Comparison of ENCODE assay signal across 16 cellular contexts in the genomic region with DNA sequence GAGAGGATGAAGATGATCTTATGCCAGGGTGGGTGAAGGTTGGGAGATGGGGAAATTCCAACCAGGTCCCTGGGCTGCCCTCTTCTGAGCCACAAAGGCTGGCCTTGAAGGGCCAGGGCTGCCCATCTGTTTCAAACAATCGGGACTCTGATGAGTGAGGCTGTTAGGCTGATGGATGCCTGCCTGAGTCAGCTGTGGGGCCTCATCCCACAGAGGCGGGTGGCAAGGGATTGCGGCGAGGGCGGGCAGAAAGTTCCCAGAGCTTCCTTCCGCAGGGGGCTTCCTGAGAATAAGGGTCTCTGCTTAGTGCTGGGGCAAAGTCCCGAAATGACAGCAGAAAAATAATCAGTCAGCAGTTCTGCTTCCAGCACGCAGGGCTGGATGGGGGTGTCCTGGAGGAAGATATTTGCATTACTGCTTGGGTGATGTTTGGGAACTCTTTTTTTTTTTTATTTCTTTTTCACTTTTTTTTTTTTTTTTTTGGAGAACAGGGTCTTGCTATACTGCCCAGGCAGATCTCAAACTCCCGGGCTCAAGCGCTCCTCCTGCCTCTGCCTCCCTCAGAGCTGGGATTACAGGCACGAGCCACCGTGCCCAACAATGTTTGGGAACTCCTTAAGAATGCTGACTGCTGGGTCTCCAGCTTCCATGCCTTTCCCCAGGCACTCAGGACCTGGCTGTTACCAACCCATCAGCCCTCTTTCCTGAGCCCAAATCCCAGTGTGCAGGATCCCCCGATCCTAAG. TPM values are rescaled to one million over a fixed set of nuclear protein-coding genes. Genes with fewer than 3 reads are reported as not detected.
A peak's percentile ranks its signal among the peaks of the same experiment; 100 is the strongest.
DNase-seq lines count a peak whose midpoint lies in the region; ATAC-seq lines count a peak whose summit lies in the region.
"Had no signal": no experiment of that assay in that cellular context is flagged by ENCODE, and none has a peak within 500 bp of the region (broad histone marks: within the 10 kb centered on the region; RNA-seq: fewer than 3 reads in every experiment).

No MANE protein-coding gene starts in this region.

- no peak for ATAC-seq in GM21447 (IDR thresholded peaks at IDR 0.05; ENCODE audit: unreplicated experiment)
- ATAC-seq: activated T-helper 17 cell treated with anti-CD3 and anti-CD28 coated beads, Interleukin-2, amount 50 U/mL, for 72 hours; Panc1 had no signal

- DNase-seq in C1 segment of cervical spinal cord (lab: John Stamatoyannopoulos, UW) (peak in 11 of 14 donors; percentile 19 to 68 (median 52)), anterior cingulate cortex (lab: John Stamatoyannopoulos, UW) (peak in 33 of 58 donors; percentile 10 to 79 (median 44)), globus pallidus (ENCODE audit: low spot score) (peak; percentile 85), trophoblast cell (no peak), NCI-H510A treated with DMSO at 0.1 percent for 48 hours (lab: John Stamatoyannopoulos, UW) (no peak), DMS153 (lab: John Stamatoyannopoulos, UW) (no peak), NCI-H1048 (lab: John Stamatoyannopoulos, UW) (no peak)
- DNase-seq: activated CD4-positive, alpha-beta T cell treated with anti-CD3 and anti-CD28 coated beads, Interleukin-2, amount 50 U/mL, for 4 hours; colonic mucosa; foreskin fibroblast; HCEC 1CT; NCI-H446; stimulated activated CD8-positive, alpha-beta memory T cell treated with anti-CD3 and anti-CD28 coated beads, Interleukin-4, amount 100 ng/mL, for 48 hours had no signal

- H3K79me2 ChIP-seq in trophoblast cell (ENCODE audit: control insufficient read depth, insufficient read depth, low read length, poor library complexity) = peaks cover 35% of the 10 kb centered on the region

- H4K8ac ChIP-seq in trophoblast cell (ENCODE audit: low read depth, low read length) = no peak overlapping the region

- no peak overlapping the region for H2AK5ac ChIP-seq in trophoblast cell (ENCODE audit: low read length)

- no CpG with 5 or more reads among the region's 13 CpGs for WGBS in trophoblast cell (ENCODE audit: extremely low coverage, insufficient coverage, insufficient read length)

- H3K4me1 ChIP-seq in trophoblast cell (ENCODE audit: control insufficient read depth in 1 of 2, insufficient read depth in 2 of 2, low read length in 2 of 2) = peaks cover 26 to 29% of the 10 kb centered on the region in 2 experiments

- peaks cover 2% of the 10 kb centered on the region for H3K9me3 ChIP-seq in trophoblast cell (ENCODE audit: insufficient read depth, low read depth, low read length)
- H3K9me3 ChIP-seq: colonic mucosa had no signal

- H2BK12ac ChIP-seq in trophoblast cell (ENCODE audit: low read length) = no peak overlapping the region

- no peak overlapping the region for H3K14ac ChIP-seq in trophoblast cell (ENCODE audit: low read length)

- H2AFZ ChIP-seq in trophoblast cell (ENCODE audit: insufficient read depth, low read length, poor library complexity) = no peak overlapping the region

- H2BK5ac ChIP-seq in trophoblast cell (ENCODE audit: low read depth, low read length, poor library complexity) = no peak overlapping the region

- no peak overlapping the region for H3K9ac ChIP-seq in trophoblast cell (ENCODE audit: low read length)

- no peak overlapping the region for H2BK120ac ChIP-seq in trophoblast cell (ENCODE audit: insufficient read depth, low read length, poor library complexity)

- H4K91ac ChIP-seq in trophoblast cell (ENCODE audit: low read depth, low read length) = no peak overlapping the region

- H3K18ac ChIP-seq in trophoblast cell (ENCODE audit: low read length) = peak overlapping the region; percentile 47

- H4K12ac ChIP-seq in trophoblast cell (ENCODE audit: low read depth, low read length) = no peak overlapping the region

- no peak overlapping the region for H3K23ac ChIP-seq in trophoblast cell (ENCODE audit: low read length)

- peaks cover 35 to 48% of the 10 kb centered on the region in 2 experiments for H3K36me3 ChIP-seq in trophoblast cell (ENCODE audit: control insufficient read depth in 1 of 2, insufficient read depth in 2 of 2, low read length in 2 of 2)
- H3K36me3 ChIP-seq: colonic mucosa had no signal

- peak overlapping the region; percentile 66 for H3K4ac ChIP-seq in trophoblast cell (ENCODE audit: low read depth, low read length)

- H3K4me3 ChIP-seq in trophoblast cell (ENCODE audit: low read depth, low read length) = no peak overlapping the region
- H3K4me3 ChIP-seq: colonic mucosa had no signal

- peaks cover 22% of the 10 kb centered on the region for H3K79me1 ChIP-seq in trophoblast cell (ENCODE audit: low read length)

- H3K27ac ChIP-seq in trophoblast cell (ENCODE audit: low read depth, low read length) = no peak overlapping the region
- H3K27ac ChIP-seq: colonic mucosa had no signal

- no peak overlapping the region for H3K4me2 ChIP-seq in trophoblast cell (ENCODE audit: low read length)

- no peaks in the 10 kb centered on the region for H3K27me3 ChIP-seq in trophoblast cell (ENCODE audit: insufficient read depth, low read length)
- H3K27me3 ChIP-seq: colonic mucosa had no signal

RNA-seq across cellular contexts. Expression of a gene that starts 14.1 kb away (rescaled TPM):
- 134 and 142 TPM in 2 replicates for polyA plus RNA-seq in trophoblast cell (2013)

RNA-seq across cellular contexts. Expression of a gene that starts 16.2 kb away (rescaled TPM):
- polyA plus RNA-seq in trophoblast cell (2013) = 27.6 and 28.9 TPM in 2 replicates

RNA-seq across cellular contexts. Expression of a gene that starts 42.8 kb away (rescaled TPM):
- 13.8 and 15.3 TPM in 2 replicates for polyA plus RNA-seq in trophoblast cell (2013)

RNA-seq across cellular contexts. Expression of a gene that starts 47.6 kb away (rescaled TPM):
- 41.8 and 46.1 TPM in 2 replicates for polyA plus RNA-seq in trophoblast cell (2013)

Comparison
In these comparisons a context has a peak if more than half of its experiments do, and no peak if none do; other contexts are left out.
1. DNase-seq: peak in C1 segment of cervical spinal cord (11 of 14), anterior cingulate cortex (33 of 58) and globus pallidus (single experiment); none in trophoblast cell (0 of 2), NCI-H510A treated with DMSO at 0.1 percent for 48 hours (single experiment), DMS153 (single experiment) and NCI-H1048 (single experiment).